ENCODE assay signal across 1 cellular context in the genomic region with DNA sequence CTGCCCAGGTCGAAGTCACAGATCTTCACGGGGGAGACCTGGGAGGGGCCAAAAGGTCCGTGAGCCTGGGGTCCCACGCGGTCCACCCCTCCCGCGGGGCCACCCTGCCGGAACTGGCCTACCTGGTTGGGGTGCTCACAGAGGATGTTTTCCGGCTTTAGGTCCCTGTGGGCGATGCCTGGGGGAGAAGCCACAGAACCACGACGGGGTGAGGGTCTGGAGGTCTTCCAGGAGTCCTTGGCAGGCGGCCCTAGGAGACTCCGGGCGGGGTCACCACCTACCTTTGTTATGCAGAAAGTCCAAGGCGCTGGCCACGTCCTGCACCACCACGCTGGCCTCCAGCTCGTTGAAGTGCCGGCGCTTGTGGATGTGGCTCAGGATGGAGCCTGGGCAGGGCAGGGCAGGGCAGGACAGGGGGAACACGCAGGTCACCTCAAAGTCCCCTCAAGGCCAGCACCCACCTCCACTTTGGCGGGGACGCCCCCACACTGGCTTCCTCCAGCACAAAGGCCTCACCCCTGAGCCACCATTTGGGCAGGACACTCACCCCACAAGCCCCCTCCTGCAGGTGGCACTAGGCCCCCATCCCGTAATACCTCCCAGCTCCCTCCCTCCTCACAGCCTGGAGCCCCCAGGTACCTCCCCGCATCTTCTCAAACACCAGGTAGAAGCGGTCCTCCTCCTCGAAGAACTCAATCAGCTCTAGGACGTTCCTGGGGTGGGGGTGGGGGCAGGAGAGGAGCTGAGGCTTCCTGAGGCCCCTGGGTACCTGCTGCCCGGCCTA.
A peak's percentile ranks its signal among the peaks of the same experiment; 100 is the strongest.
TF ChIP-seq lines count a peak whose summit lies in the region.

No MANE protein-coding gene starts in this region.

TF ChIP-seq in K562, 482 proteins besides CTCF, POLR2A, EP300 and RAD21 (continued from another document and continues in another):
- TF ChIP-seq, protein P1, sequence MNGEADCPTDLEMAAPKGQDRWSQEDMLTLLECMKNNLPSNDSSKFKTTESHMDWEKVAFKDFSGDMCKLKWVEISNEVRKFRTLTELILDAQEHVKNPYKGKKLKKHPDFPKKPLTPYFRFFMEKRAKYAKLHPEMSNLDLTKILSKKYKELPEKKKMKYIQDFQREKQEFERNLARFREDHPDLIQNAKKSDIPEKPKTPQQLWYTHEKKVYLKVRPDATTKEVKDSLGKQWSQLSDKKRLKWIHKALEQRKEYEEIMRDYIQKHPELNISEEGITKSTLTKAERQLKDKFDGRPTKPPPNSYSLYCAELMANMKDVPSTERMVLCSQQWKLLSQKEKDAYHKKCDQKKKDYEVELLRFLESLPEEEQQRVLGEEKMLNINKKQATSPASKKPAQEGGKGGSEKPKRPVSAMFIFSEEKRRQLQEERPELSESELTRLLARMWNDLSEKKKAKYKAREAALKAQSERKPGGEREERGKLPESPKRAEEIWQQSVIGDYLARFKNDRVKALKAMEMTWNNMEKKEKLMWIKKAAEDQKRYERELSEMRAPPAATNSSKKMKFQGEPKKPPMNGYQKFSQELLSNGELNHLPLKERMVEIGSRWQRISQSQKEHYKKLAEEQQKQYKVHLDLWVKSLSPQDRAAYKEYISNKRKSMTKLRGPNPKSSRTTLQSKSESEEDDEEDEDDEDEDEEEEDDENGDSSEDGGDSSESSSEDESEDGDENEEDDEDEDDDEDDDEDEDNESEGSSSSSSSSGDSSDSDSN (IDR thresholded peaks at IDR 0.05; ENCODE audit: borderline replicate concordance in 1 of 2, low read depth in 2 of 2, low read length in 2 of 2), result peak in 1 of 2 experiments; percentile 7; a peak in 1 of 4 replicates
- TF ChIP-seq SMARCA5 (IDR thresholded peaks at IDR 0.05), result no peak
- TF ChIP-seq, protein P2, sequence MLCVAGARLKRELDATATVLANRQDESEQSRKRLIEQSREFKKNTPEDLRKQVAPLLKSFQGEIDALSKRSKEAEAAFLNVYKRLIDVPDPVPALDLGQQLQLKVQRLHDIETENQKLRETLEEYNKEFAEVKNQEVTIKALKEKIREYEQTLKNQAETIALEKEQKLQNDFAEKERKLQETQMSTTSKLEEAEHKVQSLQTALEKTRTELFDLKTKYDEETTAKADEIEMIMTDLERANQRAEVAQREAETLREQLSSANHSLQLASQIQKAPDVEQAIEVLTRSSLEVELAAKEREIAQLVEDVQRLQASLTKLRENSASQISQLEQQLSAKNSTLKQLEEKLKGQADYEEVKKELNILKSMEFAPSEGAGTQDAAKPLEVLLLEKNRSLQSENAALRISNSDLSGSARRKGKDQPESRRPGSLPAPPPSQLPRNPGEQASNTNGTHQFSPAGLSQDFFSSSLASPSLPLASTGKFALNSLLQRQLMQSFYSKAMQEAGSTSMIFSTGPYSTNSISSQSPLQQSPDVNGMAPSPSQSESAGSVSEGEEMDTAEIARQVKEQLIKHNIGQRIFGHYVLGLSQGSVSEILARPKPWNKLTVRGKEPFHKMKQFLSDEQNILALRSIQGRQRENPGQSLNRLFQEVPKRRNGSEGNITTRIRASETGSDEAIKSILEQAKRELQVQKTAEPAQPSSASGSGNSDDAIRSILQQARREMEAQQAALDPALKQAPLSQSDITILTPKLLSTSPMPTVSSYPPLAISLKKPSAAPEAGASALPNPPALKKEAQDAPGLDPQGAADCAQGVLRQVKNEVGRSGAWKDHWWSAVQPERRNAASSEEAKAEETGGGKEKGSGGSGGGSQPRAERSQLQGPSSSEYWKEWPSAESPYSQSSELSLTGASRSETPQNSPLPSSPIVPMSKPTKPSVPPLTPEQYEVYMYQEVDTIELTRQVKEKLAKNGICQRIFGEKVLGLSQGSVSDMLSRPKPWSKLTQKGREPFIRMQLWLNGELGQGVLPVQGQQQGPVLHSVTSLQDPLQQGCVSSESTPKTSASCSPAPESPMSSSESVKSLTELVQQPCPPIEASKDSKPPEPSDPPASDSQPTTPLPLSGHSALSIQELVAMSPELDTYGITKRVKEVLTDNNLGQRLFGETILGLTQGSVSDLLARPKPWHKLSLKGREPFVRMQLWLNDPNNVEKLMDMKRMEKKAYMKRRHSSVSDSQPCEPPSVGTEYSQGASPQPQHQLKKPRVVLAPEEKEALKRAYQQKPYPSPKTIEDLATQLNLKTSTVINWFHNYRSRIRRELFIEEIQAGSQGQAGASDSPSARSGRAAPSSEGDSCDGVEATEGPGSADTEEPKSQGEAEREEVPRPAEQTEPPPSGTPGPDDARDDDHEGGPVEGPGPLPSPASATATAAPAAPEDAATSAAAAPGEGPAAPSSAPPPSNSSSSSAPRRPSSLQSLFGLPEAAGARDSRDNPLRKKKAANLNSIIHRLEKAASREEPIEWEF (CRISPR knock-in tag; IDR thresholded peaks at IDR 0.05), result no peak
- no peak for TF ChIP-seq ASH1L (IDR thresholded peaks at IDR 0.05; ENCODE audit: borderline replicate concordance, low read depth, partially characterized antibody)
- TF ChIP-seq GABPA (tag; conservative IDR thresholded peaks at IDR 0.05; ENCODE audit: low read depth), result no peak
- no peak for TF ChIP-seq ZFP36 (IDR thresholded peaks at IDR 0.05; ENCODE audit: low read depth, low read length, partially characterized antibody)
- no peak for TF ChIP-seq EP400 (IDR thresholded peaks at IDR 0.05)
- TF ChIP-seq, protein P3, sequence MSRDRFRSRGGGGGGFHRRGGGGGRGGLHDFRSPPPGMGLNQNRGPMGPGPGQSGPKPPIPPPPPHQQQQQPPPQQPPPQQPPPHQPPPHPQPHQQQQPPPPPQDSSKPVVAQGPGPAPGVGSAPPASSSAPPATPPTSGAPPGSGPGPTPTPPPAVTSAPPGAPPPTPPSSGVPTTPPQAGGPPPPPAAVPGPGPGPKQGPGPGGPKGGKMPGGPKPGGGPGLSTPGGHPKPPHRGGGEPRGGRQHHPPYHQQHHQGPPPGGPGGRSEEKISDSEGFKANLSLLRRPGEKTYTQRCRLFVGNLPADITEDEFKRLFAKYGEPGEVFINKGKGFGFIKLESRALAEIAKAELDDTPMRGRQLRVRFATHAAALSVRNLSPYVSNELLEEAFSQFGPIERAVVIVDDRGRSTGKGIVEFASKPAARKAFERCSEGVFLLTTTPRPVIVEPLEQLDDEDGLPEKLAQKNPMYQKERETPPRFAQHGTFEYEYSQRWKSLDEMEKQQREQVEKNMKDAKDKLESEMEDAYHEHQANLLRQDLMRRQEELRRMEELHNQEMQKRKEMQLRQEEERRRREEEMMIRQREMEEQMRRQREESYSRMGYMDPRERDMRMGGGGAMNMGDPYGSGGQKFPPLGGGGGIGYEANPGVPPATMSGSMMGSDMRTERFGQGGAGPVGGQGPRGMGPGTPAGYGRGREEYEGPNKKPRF (IDR thresholded peaks at IDR 0.05; ENCODE audit: low read depth, low read length), result no peak
- TF ChIP-seq SREBF1 (IDR thresholded peaks at IDR 0.05; ENCODE audit: borderline replicate concordance, low read depth, low read length), result no peak
- TF ChIP-seq JUNB (CRISPR knock-in tag; conservative IDR thresholded peaks at IDR 0.05), result no peak
- TF ChIP-seq, protein P4, sequence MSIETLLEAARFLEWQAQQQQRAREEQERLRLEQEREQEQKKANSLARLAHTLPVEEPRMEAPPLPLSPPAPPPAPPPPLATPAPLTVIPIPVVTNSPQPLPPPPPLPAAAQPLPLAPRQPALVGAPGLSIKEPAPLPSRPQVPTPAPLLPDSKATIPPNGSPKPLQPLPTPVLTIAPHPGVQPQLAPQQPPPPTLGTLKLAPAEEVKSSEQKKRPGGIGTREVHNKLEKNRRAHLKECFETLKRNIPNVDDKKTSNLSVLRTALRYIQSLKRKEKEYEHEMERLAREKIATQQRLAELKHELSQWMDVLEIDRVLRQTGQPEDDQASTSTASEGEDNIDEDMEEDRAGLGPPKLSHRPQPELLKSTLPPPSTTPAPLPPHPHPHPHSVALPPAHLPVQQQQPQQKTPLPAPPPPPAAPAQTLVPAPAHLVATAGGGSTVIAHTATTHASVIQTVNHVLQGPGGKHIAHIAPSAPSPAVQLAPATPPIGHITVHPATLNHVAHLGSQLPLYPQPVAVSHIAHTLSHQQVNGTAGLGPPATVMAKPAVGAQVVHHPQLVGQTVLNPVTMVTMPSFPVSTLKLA (conservative IDR thresholded peaks at IDR 0.05), result no peak
- TF ChIP-seq, protein P5, sequence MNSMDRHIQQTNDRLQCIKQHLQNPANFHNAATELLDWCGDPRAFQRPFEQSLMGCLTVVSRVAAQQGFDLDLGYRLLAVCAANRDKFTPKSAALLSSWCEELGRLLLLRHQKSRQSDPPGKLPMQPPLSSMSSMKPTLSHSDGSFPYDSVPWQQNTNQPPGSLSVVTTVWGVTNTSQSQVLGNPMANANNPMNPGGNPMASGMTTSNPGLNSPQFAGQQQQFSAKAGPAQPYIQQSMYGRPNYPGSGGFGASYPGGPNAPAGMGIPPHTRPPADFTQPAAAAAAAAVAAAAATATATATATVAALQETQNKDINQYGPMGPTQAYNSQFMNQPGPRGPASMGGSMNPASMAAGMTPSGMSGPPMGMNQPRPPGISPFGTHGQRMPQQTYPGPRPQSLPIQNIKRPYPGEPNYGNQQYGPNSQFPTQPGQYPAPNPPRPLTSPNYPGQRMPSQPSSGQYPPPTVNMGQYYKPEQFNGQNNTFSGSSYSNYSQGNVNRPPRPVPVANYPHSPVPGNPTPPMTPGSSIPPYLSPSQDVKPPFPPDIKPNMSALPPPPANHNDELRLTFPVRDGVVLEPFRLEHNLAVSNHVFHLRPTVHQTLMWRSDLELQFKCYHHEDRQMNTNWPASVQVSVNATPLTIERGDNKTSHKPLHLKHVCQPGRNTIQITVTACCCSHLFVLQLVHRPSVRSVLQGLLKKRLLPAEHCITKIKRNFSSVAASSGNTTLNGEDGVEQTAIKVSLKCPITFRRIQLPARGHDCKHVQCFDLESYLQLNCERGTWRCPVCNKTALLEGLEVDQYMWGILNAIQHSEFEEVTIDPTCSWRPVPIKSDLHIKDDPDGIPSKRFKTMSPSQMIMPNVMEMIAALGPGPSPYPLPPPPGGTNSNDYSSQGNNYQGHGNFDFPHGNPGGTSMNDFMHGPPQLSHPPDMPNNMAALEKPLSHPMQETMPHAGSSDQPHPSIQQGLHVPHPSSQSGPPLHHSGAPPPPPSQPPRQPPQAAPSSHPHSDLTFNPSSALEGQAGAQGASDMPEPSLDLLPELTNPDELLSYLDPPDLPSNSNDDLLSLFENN (IDR thresholded peaks at IDR 0.05; ENCODE audit: low read depth in 2 of 2, low read length in 2 of 2), result no peak
- TF ChIP-seq, protein P6, sequence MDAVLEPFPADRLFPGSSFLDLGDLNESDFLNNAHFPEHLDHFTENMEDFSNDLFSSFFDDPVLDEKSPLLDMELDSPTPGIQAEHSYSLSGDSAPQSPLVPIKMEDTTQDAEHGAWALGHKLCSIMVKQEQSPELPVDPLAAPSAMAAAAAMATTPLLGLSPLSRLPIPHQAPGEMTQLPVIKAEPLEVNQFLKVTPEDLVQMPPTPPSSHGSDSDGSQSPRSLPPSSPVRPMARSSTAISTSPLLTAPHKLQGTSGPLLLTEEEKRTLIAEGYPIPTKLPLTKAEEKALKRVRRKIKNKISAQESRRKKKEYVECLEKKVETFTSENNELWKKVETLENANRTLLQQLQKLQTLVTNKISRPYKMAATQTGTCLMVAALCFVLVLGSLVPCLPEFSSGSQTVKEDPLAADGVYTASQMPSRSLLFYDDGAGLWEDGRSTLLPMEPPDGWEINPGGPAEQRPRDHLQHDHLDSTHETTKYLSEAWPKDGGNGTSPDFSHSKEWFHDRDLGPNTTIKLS (IDR thresholded peaks at IDR 0.05; ENCODE audit: borderline replicate concordance, low read depth), result 0 out of 2 replicates have a peak, but pooled peaks have one; percentile 18
- TF ChIP-seq NBN (IDR thresholded peaks at IDR 0.05; ENCODE audit: low read depth), result no peak
- TF ChIP-seq SUPT5H (IDR thresholded peaks at IDR 0.05), result peak; percentile 16; the same call in 1 of the 2 replicates
- TF ChIP-seq ZNF133 (CRISPR knock-in tag; IDR thresholded peaks at IDR 0.05), result no peak
- TF ChIP-seq RBFOX2 (IDR thresholded peaks at IDR 0.05; ENCODE audit: low read depth, low read length), result peak; percentile 57
- no peak for TF ChIP-seq ZNF408 (CRISPR knock-in tag; IDR thresholded peaks at IDR 0.05; ENCODE audit: low read depth)
- no peak for TF ChIP-seq HSF4 (CRISPR knock-in tag; IDR thresholded peaks at IDR 0.05; ENCODE audit: borderline replicate concordance)
- no peak for TF ChIP-seq XRCC4 (IDR thresholded peaks at IDR 0.05; ENCODE audit: extremely low read depth, insufficient read depth, insufficient read length)
- no peak for TF ChIP-seq SMARCB1 (IDR thresholded peaks at IDR 0.05; ENCODE audit: insufficient read length, low read depth)
- TF ChIP-seq BMI1 (IDR thresholded peaks at IDR 0.05; ENCODE audit: low read length), result no peak
- TF ChIP-seq POLR2G (IDR thresholded peaks at IDR 0.05; ENCODE audit: low read depth, low read length), result peak; percentile 51
- TF ChIP-seq, protein P7, sequence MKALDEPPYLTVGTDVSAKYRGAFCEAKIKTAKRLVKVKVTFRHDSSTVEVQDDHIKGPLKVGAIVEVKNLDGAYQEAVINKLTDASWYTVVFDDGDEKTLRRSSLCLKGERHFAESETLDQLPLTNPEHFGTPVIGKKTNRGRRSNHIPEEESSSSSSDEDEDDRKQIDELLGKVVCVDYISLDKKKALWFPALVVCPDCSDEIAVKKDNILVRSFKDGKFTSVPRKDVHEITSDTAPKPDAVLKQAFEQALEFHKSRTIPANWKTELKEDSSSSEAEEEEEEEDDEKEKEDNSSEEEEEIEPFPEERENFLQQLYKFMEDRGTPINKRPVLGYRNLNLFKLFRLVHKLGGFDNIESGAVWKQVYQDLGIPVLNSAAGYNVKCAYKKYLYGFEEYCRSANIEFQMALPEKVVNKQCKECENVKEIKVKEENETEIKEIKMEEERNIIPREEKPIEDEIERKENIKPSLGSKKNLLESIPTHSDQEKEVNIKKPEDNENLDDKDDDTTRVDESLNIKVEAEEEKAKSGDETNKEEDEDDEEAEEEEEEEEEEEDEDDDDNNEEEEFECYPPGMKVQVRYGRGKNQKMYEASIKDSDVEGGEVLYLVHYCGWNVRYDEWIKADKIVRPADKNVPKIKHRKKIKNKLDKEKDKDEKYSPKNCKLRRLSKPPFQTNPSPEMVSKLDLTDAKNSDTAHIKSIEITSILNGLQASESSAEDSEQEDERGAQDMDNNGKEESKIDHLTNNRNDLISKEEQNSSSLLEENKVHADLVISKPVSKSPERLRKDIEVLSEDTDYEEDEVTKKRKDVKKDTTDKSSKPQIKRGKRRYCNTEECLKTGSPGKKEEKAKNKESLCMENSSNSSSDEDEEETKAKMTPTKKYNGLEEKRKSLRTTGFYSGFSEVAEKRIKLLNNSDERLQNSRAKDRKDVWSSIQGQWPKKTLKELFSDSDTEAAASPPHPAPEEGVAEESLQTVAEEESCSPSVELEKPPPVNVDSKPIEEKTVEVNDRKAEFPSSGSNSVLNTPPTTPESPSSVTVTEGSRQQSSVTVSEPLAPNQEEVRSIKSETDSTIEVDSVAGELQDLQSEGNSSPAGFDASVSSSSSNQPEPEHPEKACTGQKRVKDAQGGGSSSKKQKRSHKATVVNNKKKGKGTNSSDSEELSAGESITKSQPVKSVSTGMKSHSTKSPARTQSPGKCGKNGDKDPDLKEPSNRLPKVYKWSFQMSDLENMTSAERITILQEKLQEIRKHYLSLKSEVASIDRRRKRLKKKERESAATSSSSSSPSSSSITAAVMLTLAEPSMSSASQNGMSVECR (CRISPR knock-in tag; IDR thresholded peaks at IDR 0.05), result no peak
- no peak for TF ChIP-seq SNIP1 (IDR thresholded peaks at IDR 0.05; ENCODE audit: low read depth)
- TF ChIP-seq ZNF57 (CRISPR knock-in tag; IDR thresholded peaks at IDR 0.05), result no peak
- TF ChIP-seq ZNF699 (CRISPR knock-in tag; IDR thresholded peaks at IDR 0.05; ENCODE audit: insufficient replicate concordance), result no peak
- no peak for TF ChIP-seq RAD51 (IDR thresholded peaks at IDR 0.05; ENCODE audit: borderline replicate concordance, low read depth)
- 0 out of 4 replicates have a peak, but pooled peaks of 1 of the 2 experiments have one; percentile 31 for TF ChIP-seq NONO (IDR thresholded peaks at IDR 0.05; ENCODE audit: low read depth in 2 of 2, low read length in 1 of 2)
- TF ChIP-seq FOXK2 (conservative IDR thresholded peaks at IDR 0.05 in 1 of 2, IDR thresholded peaks at IDR 0.05 in 1 of 2; ENCODE audit: low read depth in 2 of 2), result no peak
- TF ChIP-seq CTBP1 (IDR thresholded peaks at IDR 0.05; ENCODE audit: borderline replicate concordance), result 0 out of 2 replicates have a peak, but pooled peaks have one; percentile 37
- no peak for TF ChIP-seq XRCC3 (IDR thresholded peaks at IDR 0.05)
- TF ChIP-seq ZNF347 (CRISPR knock-in tag; IDR thresholded peaks at IDR 0.05; ENCODE audit: low read depth), result no peak
